Comparison of ENCODE assay signal across 20 cellular contexts in the genomic region with DNA sequence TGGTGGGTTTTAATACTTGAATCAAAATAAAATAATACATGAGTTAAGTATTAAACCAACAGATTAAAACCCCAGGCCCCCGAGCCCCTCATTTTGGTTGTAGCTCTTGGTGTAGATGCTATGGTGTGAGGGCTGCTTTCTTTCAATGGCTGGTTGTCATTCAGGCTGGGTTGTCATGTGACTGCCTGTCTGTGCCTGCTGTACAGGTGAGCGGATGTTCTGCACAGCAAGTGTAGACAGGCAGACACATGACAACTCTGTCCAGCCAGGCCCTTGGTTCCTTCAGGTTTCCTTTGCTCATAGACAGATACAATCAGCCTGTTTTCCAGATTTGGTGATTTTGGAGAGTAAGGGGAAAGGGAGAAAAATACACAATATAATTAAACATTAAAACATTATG.
A peak's percentile ranks its signal among the peaks of the same experiment; 100 is the strongest.
DNase-seq lines count a peak whose midpoint lies in the region; ATAC-seq and TF ChIP-seq lines count a peak whose summit lies in the region.
"Had no signal": no experiment of that assay in that cellular context is flagged by ENCODE, and none has a peak within 500 bp of the region (broad histone marks: within the 10 kb centered on the region; RNA-seq: fewer than 3 reads in every experiment).

No MANE protein-coding gene starts in this region.

- H3K36me3 Mint-ChIP-seq in MCF 10A (ENCODE audit: insufficient read depth, unreplicated experiment) (no peaks in the 10 kb centered on the region), chondrocyte (ENCODE audit: low read depth) (peaks cover 26% of the 10 kb centered on the region)
- no peaks in the 10 kb centered on the region for H3K36me3 Mint-ChIP-seq in CD8-positive, alpha-beta memory T cell
- H3K36me3 Mint-ChIP-seq: naive thymus-derived CD8-positive, alpha-beta T cell had no signal

- no peaks in the 10 kb centered on the region for H3K27me3 Mint-ChIP-seq in MCF 10A (ENCODE audit: insufficient read depth, unreplicated experiment)
- no peaks in the 10 kb centered on the region for H3K27me3 Mint-ChIP-seq in chondrocyte (ENCODE audit: low read depth)
- H3K27me3 Mint-ChIP-seq in CD8-positive, alpha-beta memory T cell = no peaks in the 10 kb centered on the region
- H3K27me3 Mint-ChIP-seq: activated CD4-positive, alpha-beta T cell treated with anti-CD3 and anti-CD28 coated beads, Interleukin-2, amount 10 ng/mL, durations not matched to agents 7 days and 5 days; naive thymus-derived CD8-positive, alpha-beta T cell had no signal

- BruUV-seq in MCF 10A (replicated peaks; lab: Mats Ljungman, UMichigan) = no TSS peak

- CTCF ChIA-PET in MCF 10A (lab: Yijun Ruan, JAX) = no interaction called here
- CTCF ChIA-PET in CD8-positive, alpha-beta memory T cell (lab: Charles Lee) = no interaction called here

- H3K27ac ChIP-seq in breast epithelium = peak overlapping the region in 1 of 2 donors; percentile 22
- peak overlapping the region; percentile 21 for H3K27ac ChIP-seq in muscle layer of duodenum (ENCODE audit: low read length)
- H3K27ac ChIP-seq in CD8-positive, alpha-beta memory T cell (ENCODE audit: low read depth, low read length) = no peak overlapping the region
- H3K27ac ChIP-seq: C4-2B, parathyroid adenoma, suprapubic skin had no signal

- peak; percentile 49 for DNase-seq in MCF 10A (ENCODE audit: unreplicated experiment)
- DNase-seq in breast epithelium (ENCODE audit: low spot score in 2 of 2) = no peak
- no peak for DNase-seq in chondrocyte (ENCODE audit: low spot score)
- peak; percentile 62 for DNase-seq in ureter (ENCODE audit: low spot score)
- no peak for DNase-seq in NCI-H748 treated with DMSO at 0.1 percent for 48 hours (lab: John Stamatoyannopoulos, UW)
- no peak for DNase-seq in CD8-positive, alpha-beta memory T cell
- DNase-seq: activated CD4-positive, alpha-beta T cell treated with anti-CD3 and anti-CD28 coated beads, Interleukin-2, amount 10 ng/mL, durations not matched to agents 7 days and 5 days; activated naive CD4-positive, alpha-beta T cell treated with anti-CD3 and anti-CD28 coated beads for 36 hours; cortex of kidney; DMS 273 treated with DMSO at 0.1 percent for 48 hours; naive thymus-derived CD8-positive, alpha-beta T cell; NCI-H1092 treated with DMSO at 0.1 percent for 48 hours; NCI-H526 treated with DMSO at 0.1 percent for 48 hours; stimulated activated CD4-positive, alpha-beta T cell treated with anti-CD3 and anti-CD28 coated beads, Interleukin-4, amount 100 ng/mL, for 4 hours had no signal

- no peak for ATAC-seq in GM21825 (IDR thresholded peaks at IDR 0.05; ENCODE audit: unreplicated experiment)
- ATAC-seq: K562; naive thymus-derived CD8-positive, alpha-beta T cell had no signal

- H3K27me3 ChIP-seq in breast epithelium (no peaks in the 10 kb centered on the region), muscle layer of duodenum (ENCODE audit: low read depth, low read length) (no peaks in the 10 kb centered on the region)
- no peaks in the 10 kb centered on the region for H3K27me3 ChIP-seq in CD8-positive, alpha-beta memory T cell (ENCODE audit: insufficient read depth, low read length, poor library complexity, severe bottlenecking)
- H3K27me3 ChIP-seq: suprapubic skin had no signal

- H3K4me3 Mint-ChIP-seq in MCF 10A (ENCODE audit: unreplicated experiment) = no peak overlapping the region
- peak overlapping the region; percentile 94 for H3K4me3 Mint-ChIP-seq in chondrocyte (ENCODE audit: unreplicated experiment)
- H3K4me3 Mint-ChIP-seq in CD8-positive, alpha-beta memory T cell = no peak overlapping the region
- H3K4me3 Mint-ChIP-seq: activated CD4-positive, alpha-beta T cell treated with anti-CD3 and anti-CD28 coated beads, Interleukin-2, amount 10 ng/mL, durations not matched to agents 7 days and 5 days; activated naive CD4-positive, alpha-beta T cell treated with anti-CD3 and anti-CD28 coated beads for 36 hours; naive thymus-derived CD8-positive, alpha-beta T cell had no signal

- H3K36me3 ChIP-seq in breast epithelium (no peaks in the 10 kb centered on the region), muscle layer of duodenum (ENCODE audit: control insufficient read depth in 1 of 2, insufficient read depth in 2 of 2, low read length in 2 of 2) (peaks cover 0 to 2% of the 10 kb centered on the region in 2 donors)
- no peaks in the 10 kb centered on the region for H3K36me3 ChIP-seq in CD8-positive, alpha-beta memory T cell (ENCODE audit: insufficient read depth, low read length)
- H3K36me3 ChIP-seq: suprapubic skin had no signal

- POLR2A ChIA-PET in MCF 10A (lab: Yijun Ruan, JAX) = interaction anchor here (0.8 kb wide), 1 partner anchor 205 kb away, joined by 4 read pairs; no protein-coding TSS in a partner anchor
- POLR2A ChIA-PET in CD8-positive, alpha-beta memory T cell (lab: Charles Lee) = no interaction called here

- H3K4me1 Mint-ChIP-seq in MCF 10A (ENCODE audit: insufficient read depth, unreplicated experiment) = peaks cover 10% of the 10 kb centered on the region
- peaks cover 64% of the 10 kb centered on the region for H3K4me1 Mint-ChIP-seq in chondrocyte (ENCODE audit: low read depth)
- H3K4me1 Mint-ChIP-seq in CD8-positive, alpha-beta memory T cell = peaks cover 5 to 13% (median 11%) of the 10 kb centered on the region in 3 donors

- H3K4me1 ChIP-seq in breast epithelium (no peaks in the 10 kb centered on the region), muscle layer of duodenum (ENCODE audit: control insufficient read depth in 1 of 2, insufficient read depth in 2 of 2, low read length in 2 of 2) (no peaks in the 10 kb centered on the region)
- H3K4me1 ChIP-seq in CD8-positive, alpha-beta memory T cell (ENCODE audit: insufficient read depth, low read length) = no peaks in the 10 kb centered on the region
- H3K4me1 ChIP-seq: parathyroid adenoma had no signal

- intact Hi-C loops in MCF 10A (cut with micrococcal nuclease) = no loop called here
- intact Hi-C loops in breast epithelium (cut with DNase I; ENCODE audit: low total_unique reads) = no loop called here

- H3K4me3 ChIP-seq in breast epithelium (no peak overlapping the region), muscle layer of duodenum (ENCODE audit: low read depth in 1 of 2, low read length in 2 of 2) (no peak overlapping the region)
- no peak overlapping the region for H3K4me3 ChIP-seq in CD8-positive, alpha-beta memory T cell (ENCODE audit: low read length)
- H3K4me3 ChIP-seq: K562, suprapubic skin had no signal

- no peaks in the 10 kb centered on the region for H3K9me3 Mint-ChIP-seq in MCF 10A (ENCODE audit: unreplicated experiment)
- H3K9me3 Mint-ChIP-seq in chondrocyte (ENCODE audit: low read depth) = peaks cover 6% of the 10 kb centered on the region
- no peaks in the 10 kb centered on the region for H3K9me3 Mint-ChIP-seq in CD8-positive, alpha-beta memory T cell
- H3K9me3 Mint-ChIP-seq: activated CD4-positive, alpha-beta T cell treated with anti-CD3 and anti-CD28 coated beads, Interleukin-2, amount 10 ng/mL, durations not matched to agents 7 days and 5 days; activated naive CD4-positive, alpha-beta T cell treated with anti-CD3 and anti-CD28 coated beads for 36 hours; naive thymus-derived CD8-positive, alpha-beta T cell had no signal

- H3K9me3 ChIP-seq in breast epithelium (no peaks in the 10 kb centered on the region), muscle layer of duodenum (ENCODE audit: control insufficient read depth in 1 of 2, low read length in 2 of 2) (no peaks in the 10 kb centered on the region)
- H3K9me3 ChIP-seq in CD8-positive, alpha-beta memory T cell (ENCODE audit: low read length) = no peaks in the 10 kb centered on the region
- H3K9me3 ChIP-seq: suprapubic skin had no signal

- H3K27ac Mint-ChIP-seq in MCF 10A (ENCODE audit: low read depth, unreplicated experiment) = no peak overlapping the region
- peak overlapping the region; percentile 100 for H3K27ac Mint-ChIP-seq in chondrocyte (ENCODE audit: unreplicated experiment)
- no peak overlapping the region for H3K27ac Mint-ChIP-seq in CD8-positive, alpha-beta memory T cell
- H3K27ac Mint-ChIP-seq: activated CD4-positive, alpha-beta T cell treated with anti-CD3 and anti-CD28 coated beads, Interleukin-2, amount 10 ng/mL, durations not matched to agents 7 days and 5 days; activated naive CD4-positive, alpha-beta T cell treated with anti-CD3 and anti-CD28 coated beads for 36 hours; naive thymus-derived CD8-positive, alpha-beta T cell had no signal

- TF ChIP-seq POLR2A in breast epithelium (IDR thresholded peaks at IDR 0.05) = no peak

- TF ChIP-seq CTCF in MCF 10A (IDR thresholded peaks at IDR 0.05; ENCODE audit: unreplicated experiment) (no peak), breast epithelium (IDR thresholded peaks at IDR 0.05) (no peak), chondrocyte (IDR thresholded peaks at IDR 0.05) (no peak)

Comparison
In these comparisons a context has a peak if more than half of its experiments do, and no peak if none do; other contexts are left out.
1. DNase-seq: peak in MCF 10A (single experiment) and ureter (single experiment); none in breast epithelium (0 of 2), chondrocyte (single experiment), NCI-H748 treated with DMSO at 0.1 percent for 48 hours (single experiment) and CD8-positive, alpha-beta memory T cell (0 of 5).